Comparison of ENCODE assay signal across 31 cellular contexts in the genomic region with DNA sequence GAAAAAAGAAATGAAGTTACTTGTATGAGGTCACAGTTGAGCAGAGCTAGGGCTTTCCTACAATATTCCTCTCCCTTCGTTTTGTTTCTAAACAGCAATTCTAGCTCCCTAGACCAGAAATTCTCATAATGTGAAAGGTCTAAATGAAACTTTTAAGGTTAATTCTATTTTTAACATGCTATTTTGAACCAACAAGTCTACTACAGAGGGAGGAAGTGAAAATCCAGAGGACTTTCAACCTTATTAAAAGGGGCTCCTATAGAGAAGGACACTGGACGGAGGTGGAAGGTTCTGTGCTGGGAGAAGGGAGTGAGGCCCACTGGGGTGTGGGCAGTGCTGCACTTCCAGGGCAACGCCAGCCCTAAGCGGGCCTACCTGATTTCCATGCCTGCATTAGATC. TPM values are rescaled to one million over a fixed set of nuclear protein-coding genes. Genes with fewer than 3 reads are reported as not detected.
A peak's percentile ranks its signal among the peaks of the same experiment; 100 is the strongest.
DNase-seq lines count a peak whose midpoint lies in the region; ATAC-seq, FAIRE-seq and TF ChIP-seq lines count a peak whose summit lies in the region.
"Had no signal": no experiment of that assay in that cellular context is flagged by ENCODE, and none has a peak within 500 bp of the region (broad histone marks: within the 10 kb centered on the region; RNA-seq: fewer than 3 reads in every experiment).

No MANE protein-coding gene starts in this region.

- H3K18ac ChIP-seq in H1 (ENCODE audit: extremely low read depth, low read length): no peak overlapping the region; the same call in 1 of the 2 replicates

- peak; percentile 58 for ATAC-seq in GM18502 (IDR thresholded peaks at IDR 0.05; ENCODE audit: poor library complexity, unreplicated experiment)
- peak; percentile 38 for ATAC-seq in GM21529 (IDR thresholded peaks at IDR 0.05; ENCODE audit: unreplicated experiment)
- ATAC-seq in HG03103 (IDR thresholded peaks at IDR 0.05; ENCODE audit: low read depth, unreplicated experiment): peak; percentile 53
- ATAC-seq in HG03196 (IDR thresholded peaks at IDR 0.05; ENCODE audit: unreplicated experiment): no peak
- ATAC-seq: activated CD8-positive, alpha-beta memory T cell treated with anti-CD3 and anti-CD28 coated beads, Interleukin-2, amount 10 ng/mL, durations not matched to agents 7 days and 5 days; activated T-cell treated with anti-CD3 and anti-CD28 coated beads, Interleukin-2, amount 50 U/mL, for 72 hours; CD8-positive, alpha-beta T cell; heart left ventricle; K562; left cardiac atrium had no signal

- H2BK120ac ChIP-seq in H1 (replicated peaks; ENCODE audit: low read depth, low read length): peak overlapping the region; percentile 71

- peak overlapping the region; percentile 73; the same call in 1 of the 2 replicates for H2BK5ac ChIP-seq in H1 (ENCODE audit: low read depth, low read length)

- 86% methylated on average over 4 of the region's 4 CpGs; no CpG with 5 or more reads in 1 of the 2 experiments for WGBS in H1 (ENCODE audit: extremely low coverage in 1 of 2, insufficient coverage in 1 of 2, insufficient read length in 1 of 2, insufficient replicate concordance in 2 of 2, low coverage in 1 of 2, low lambda C conversion rate in 2 of 2, missing lambda C conversion rate in 1 of 2), 2 experiments

- H3K4me3 Mint-ChIP-seq in Caco-2 (ENCODE audit: unreplicated experiment): no peak overlapping the region
- H3K4me3 Mint-ChIP-seq: activated CD8-positive, alpha-beta memory T cell treated with anti-CD3 and anti-CD28 coated beads, Interleukin-2, amount 10 ng/mL, durations not matched to agents 7 days and 5 days; activated T-cell treated with anti-CD3 and anti-CD28 coated beads, Interleukin-2, amount 50 U/mL, for 72 hours; CD8-positive, alpha-beta T cell; neural crest cell had no signal

- H3K9me3 Mint-ChIP-seq in Caco-2 (ENCODE audit: unreplicated experiment): no peaks in the 10 kb centered on the region
- H3K9me3 Mint-ChIP-seq: activated T-cell treated with anti-CD3 and anti-CD28 coated beads, Interleukin-2, amount 50 U/mL, for 72 hours; CD8-positive, alpha-beta T cell; neural crest cell had no signal

- peaks cover 6% of the 10 kb centered on the region for H3K4me1 Mint-ChIP-seq in Caco-2 (ENCODE audit: low read depth, unreplicated experiment)

- H2AK5ac ChIP-seq in H1 (ENCODE audit: low read depth, low read length): peak overlapping the region; percentile 99

- H3K23ac ChIP-seq in H1 (ENCODE audit: insufficient read length): no peak overlapping the region

- peak overlapping the region; percentile 92; the same call in 1 of the 2 replicates for H2BK20ac ChIP-seq in H1 (ENCODE audit: low read length)

- H4K5ac ChIP-seq in H1 (ENCODE audit: insufficient read length, low read depth, low read length): no peak overlapping the region

- H3K4me3 ChIP-seq in H1 (ENCODE audit: extremely low read depth in 1 of 4, insufficient read depth in 2 of 4, low read depth in 3 of 4, low read length in 4 of 4) (no peak overlapping the region), Caco-2 (ENCODE audit: low read depth, low read length) (no peak overlapping the region)
- H3K4me3 ChIP-seq: adrenal gland, heart left ventricle, K562, MG63, prostate gland, transverse colon had no signal

- CTCF ChIA-PET in H1 (lab: Charles Lee; ENCODE audit: partially characterized antibody) (interaction anchor here (0.7 to 5.7 kb wide), 6 partner anchors 10 to 121 kb away, joined by 3 to 39 read pairs (median 5); no protein-coding TSS in a partner anchor), Caco-2 (lab: Charles Lee) (interaction anchor here (1.1 kb wide), 1 partner anchor 11 kb away, joined by 3 read pairs; no protein-coding TSS in a partner anchor)

- no peaks in the 10 kb centered on the region for H4K20me1 ChIP-seq in H1 (replicated peaks in 1 of 2; ENCODE audit: control insufficient read depth in 1 of 2, insufficient read depth in 2 of 2, low read length in 2 of 2)

- FAIRE-seq in H1 (lab: Jason Lieb, UNC): no peak
- FAIRE-seq: G401.6, K562 had no signal

- H3K4me2 ChIP-seq in H1 (ENCODE audit: insufficient read depth in 1 of 2, low read depth in 2 of 2, low read length in 2 of 2): no peak overlapping the region; a peak in 1 of 4 replicates

- no peaks in the 10 kb centered on the region; the same call in 1 of the 2 replicates for H3K23me2 ChIP-seq in H1 (ENCODE audit: low read depth, low read length)

- no peak overlapping the region for H3K27ac ChIP-seq in H1 (ENCODE audit: low read depth, low read length)
- H3K27ac ChIP-seq: adrenal gland, brain microvascular endothelial cell, epithelial cell of prostate, heart left ventricle, prostate gland, RWPE1, transverse colon had no signal

- DNase-seq in H1 (ENCODE audit: low read depth in 1 of 2, low spot score in 2 of 2) (no peak), Caco-2 (no peak), T-helper 1 cell (no peak)
- DNase-seq: activated CD4-positive, alpha-beta T cell treated with anti-CD3 and anti-CD28 coated beads, Interleukin-2, amount 50 U/mL, for 1 hour; activated CD8-positive, alpha-beta memory T cell treated with anti-CD3 and anti-CD28 coated beads, Interleukin-2, amount 10 ng/mL, durations not matched to agents 7 days and 5 days; activated naive CD4-positive, alpha-beta T cell treated with Interleukin-2 at 50 U/mL for 16 hours; activated T-cell treated with anti-CD3 and anti-CD28 coated beads, Interleukin-2, amount 50 U/mL, for 72 hours; adrenal gland; brain microvascular endothelial cell; CD8-positive, alpha-beta T cell; DMS53; GOT3; heart left ventricle; left cardiac atrium; mammary epithelial cell; MG63; NCI-H146; NCI-H510A; transverse colon had no signal

- intact Hi-C loops in Caco-2 (cut with micrococcal nuclease; ENCODE audit: unreplicated experiment): no loop called here

- H4K91ac ChIP-seq in H1 (replicated peaks; ENCODE audit: insufficient read length, low read length): peak overlapping the region; percentile 75

- no peak for TF ChIP-seq POLR2A in H1 (IDR thresholded peaks at IDR 0.05; ENCODE audit: control extremely low read depth in 1 of 2, low read depth in 2 of 2, low read length in 2 of 2)

- H3K4me1 ChIP-seq in H1 (replicated peaks in 1 of 4; ENCODE audit: control insufficient read depth in 3 of 4, insufficient read depth in 4 of 4, low read length in 3 of 4) (peaks cover 20 to 31% (median 26%) of the 10 kb centered on the region in 4 experiments), Caco-2 (peaks cover 6% of the 10 kb centered on the region)
- H3K4me1 ChIP-seq: prostate gland, transverse colon had no signal

- no peak for TF ChIP-seq EP300 in H1 (IDR thresholded peaks at IDR 0.05; ENCODE audit: borderline replicate concordance in 1 of 2, low read depth in 2 of 2, low read length in 2 of 2)

- no peak for TF ChIP-seq RAD21 in H1 (IDR thresholded peaks at IDR 0.05 in 1 of 2, conservative IDR thresholded peaks at IDR 0.05 in 1 of 2; ENCODE audit: low read depth in 2 of 2, low read length in 2 of 2)

- TF ChIP-seq CTCF in H1 (IDR thresholded peaks at IDR 0.05; ENCODE audit: control extremely low read depth in 1 of 3, insufficient read depth in 1 of 3, low read depth in 1 of 3, low read length in 3 of 3) (no peak), Caco-2 (IDR thresholded peaks at IDR 0.05; ENCODE audit: insufficient read depth in 1 of 2, low read depth in 1 of 2, low read length in 1 of 2, severe bottlenecking in 1 of 2, unreplicated experiment in 1 of 2) (no peak)

- no peak overlapping the region for H3K14ac ChIP-seq in H1 (ENCODE audit: insufficient read length)

- H4K8ac ChIP-seq in H1 (ENCODE audit: extremely low read depth, insufficient read depth, low read length): 0 out of 2 replicates have a peak overlapping the region, but pooled peaks have one; percentile 54

- H3K27me3 ChIP-seq in H1 (replicated peaks in 1 of 4; ENCODE audit: control insufficient read depth in 3 of 4, extremely low read depth in 1 of 4, insufficient read depth in 3 of 4, low read length in 3 of 4) (no peaks in the 10 kb centered on the region), Caco-2 (replicated peaks; ENCODE audit: control insufficient read depth, insufficient read depth, low read length) (no peaks in the 10 kb centered on the region)
- H3K27me3 ChIP-seq: brain microvascular endothelial cell, heart left ventricle, MG63 had no signal

- H3K27me3 Mint-ChIP-seq in Caco-2 (ENCODE audit: insufficient read depth, unreplicated experiment): no peaks in the 10 kb centered on the region

- peak overlapping the region; percentile 19 for H3K4ac ChIP-seq in H1 (replicated peaks; ENCODE audit: insufficient read length, low read depth, low read length)

- H3K56ac ChIP-seq in H1 (replicated peaks; ENCODE audit: insufficient read length, low read depth, low read length): no peak overlapping the region

- peak overlapping the region; percentile 98 for H2BK12ac ChIP-seq in H1 (ENCODE audit: low read depth, low read length)

- POLR2A ChIA-PET in H1 (lab: Charles Lee; ENCODE audit: partially characterized antibody) (interaction anchor here (4.9 kb wide), 1 partner anchor 11 kb away, joined by 44 read pairs; the partner anchor contains the start of gene GSG1), Caco-2 (lab: Charles Lee) (no interaction called here)

- BruUV-seq in Caco-2 (replicated peaks; lab: Mats Ljungman, UMichigan): no TSS peak

- H3K9ac ChIP-seq in H1 (replicated peaks in 1 of 4; ENCODE audit: extremely low read depth in 1 of 4, low read depth in 3 of 4, low read length in 3 of 4): no peak overlapping the region

- 0 out of 2 replicates have a peak overlapping the region, but pooled peaks have one; percentile 53 for H2BK15ac ChIP-seq in H1 (ENCODE audit: low read length)

- no peaks in the 10 kb centered on the region for H3K9me3 ChIP-seq in H1 (ENCODE audit: insufficient read depth in 2 of 2, low read depth in 1 of 2, low read length in 1 of 2)
- no peaks in the 10 kb centered on the region for H3K9me3 ChIP-seq in Caco-2
- H3K9me3 ChIP-seq: adrenal gland, heart left ventricle, MG63, prostate gland, transverse colon had no signal

- H3K79me2 ChIP-seq in H1 (ENCODE audit: control insufficient read depth in 1 of 2, insufficient read depth in 2 of 2, low read length in 2 of 2): no peaks in the 10 kb centered on the region

- H3K36me3 ChIP-seq in H1 (ENCODE audit: control insufficient read depth in 2 of 4, insufficient read depth in 4 of 4, low read length in 3 of 4): peaks cover 0 to 2% (median under 1%) of the 10 kb centered on the region in 4 experiments; a peak in 2 of 8 replicates
- no peaks in the 10 kb centered on the region for H3K36me3 ChIP-seq in Caco-2 (ENCODE audit: control insufficient read depth, insufficient read depth, low read length)
- H3K36me3 ChIP-seq: adrenal gland, brain microvascular endothelial cell, MG63, prostate gland, transverse colon had no signal

- H2AFZ ChIP-seq in H1 (ENCODE audit: low read length): no peak overlapping the region

- no peaks in the 10 kb centered on the region for H3K36me3 Mint-ChIP-seq in Caco-2 (ENCODE audit: insufficient read depth, unreplicated experiment)
- H3K36me3 Mint-ChIP-seq: activated CD8-positive, alpha-beta memory T cell treated with anti-CD3 and anti-CD28 coated beads, Interleukin-2, amount 10 ng/mL, durations not matched to agents 7 days and 5 days had no signal

- H3K79me1 ChIP-seq in H1 (ENCODE audit: low read depth, low read length): no peaks in the 10 kb centered on the region

- no peak overlapping the region for H3K27ac Mint-ChIP-seq in Caco-2 (ENCODE audit: unreplicated experiment)
- H3K27ac Mint-ChIP-seq: activated CD8-positive, alpha-beta memory T cell treated with anti-CD3 and anti-CD28 coated beads, Interleukin-2, amount 10 ng/mL, durations not matched to agents 7 days and 5 days; activated T-cell treated with anti-CD3 and anti-CD28 coated beads, Interleukin-2, amount 50 U/mL, for 72 hours; CD8-positive, alpha-beta T cell had no signal

RNA-seq across cellular contexts. Expression of gene GSG1, which starts 13.4 kb away (rescaled TPM):
- total RNA-seq in H1 (2021; fragmentation: NEBNext Ultra II Directional; extraction: Animal tissue kit (Norgen Biotek cat#: 25700)): 0.89 and 1.3 TPM in 2 replicates
- polyA plus RNA-seq in H1 (2011; rRNA removed): 1.3 and 1.4 TPM in 2 replicates
- polyA plus RNA-seq in H1 (2011; cell fraction: cytosol; rRNA removed): 1.1 TPM
- 0.91 TPM for polyA plus RNA-seq in H1 (2011; cell fraction: nucleus; rRNA removed)
- 0.88 to 1.2 TPM (median 1.0 TPM) in 4 replicates for polyA plus RNA-seq in H1 (2012, experiment 1 of 2)
- polyA plus RNA-seq in H1 (2012, experiment 2 of 2): 0.41 TPM
- polyA plus RNA-seq in H1 (2013, experiment 1 of 2): 0.51 TPM
- 0.63 TPM for polyA plus RNA-seq in H1 (2013, experiment 2 of 2)
- polyA minus RNA-seq in H1 (2011; rRNA and poly(A)+ RNA removed): 0.73 and 1.1 TPM in 2 replicates
- polyA minus RNA-seq in H1 (2011; cell fraction: cytosol; rRNA and poly(A)+ RNA removed): 0.95 TPM
- polyA minus RNA-seq in H1 (2011; cell fraction: nucleus; rRNA and poly(A)+ RNA removed): 1.00 TPM
- not detected in 2 replicates for total RNA-seq in Caco-2 (2022)
- total RNA-seq: activated CD8-positive, alpha-beta memory T cell treated with anti-CD3 and anti-CD28 coated beads, Interleukin-2, amount 10 ng/mL, durations not matched to agents 7 days and 5 days; activated T-cell treated with anti-CD3 and anti-CD28 coated beads, Interleukin-2, amount 50 U/mL, for 72 hours; adrenal gland; CD8-positive, alpha-beta T cell; chondrocyte; heart left ventricle; HT1080; K562; left cardiac atrium; mammary epithelial cell; neural crest cell; transverse colon had no signal
- polyA plus RNA-seq: adrenal gland, heart left ventricle, K562 had no signal

RNA-seq across cellular contexts. Expression of gene FAM234B, which starts 45.9 kb away (rescaled TPM):
- 26.1 and 29.1 TPM in 2 replicates for total RNA-seq in H1 (2021; fragmentation: NEBNext Ultra II Directional; extraction: Animal tissue kit (Norgen Biotek cat#: 25700))
- polyA plus RNA-seq in H1 (2011; rRNA removed): 10.6 and 12.5 TPM in 2 replicates
- polyA plus RNA-seq in H1 (2011; cell fraction: cytosol; rRNA removed): 14.3 TPM
- polyA plus RNA-seq in H1 (2011; cell fraction: nucleus; rRNA removed): 14.0 TPM
- polyA plus RNA-seq in H1 (2012, experiment 1 of 2): 17.3 to 20.9 TPM (median 20.0 TPM) in 4 replicates
- 3.6 TPM for polyA plus RNA-seq in H1 (2012, experiment 2 of 2)
- 23.6 TPM for polyA plus RNA-seq in H1 (2013, experiment 1 of 2)
- 21.9 TPM for polyA plus RNA-seq in H1 (2013, experiment 2 of 2)
- polyA minus RNA-seq in H1 (2011; rRNA and poly(A)+ RNA removed): 72.0 and 78.7 TPM in 2 replicates
- polyA minus RNA-seq in H1 (2011; cell fraction: cytosol; rRNA and poly(A)+ RNA removed): 24.0 TPM
- polyA minus RNA-seq in H1 (2011; cell fraction: nucleus; rRNA and poly(A)+ RNA removed): 35.1 TPM
- total RNA-seq in Caco-2 (2022): 11.2 and 11.4 TPM in 2 replicates
